19 cellular contexts compared by ENCODE assay signal in genomic region chr13:39957868-39958676, GRCh38.
DNase-seq lines count a peak whose midpoint lies in the region; ATAC-seq and TF ChIP-seq lines count a peak whose summit lies in the region.
"Had no signal": no experiment of that assay in that cellular context is flagged by ENCODE, and none has a peak within 500 bp of the region (broad histone marks: within the 10 kb centered on the region; RNA-seq: fewer than 3 reads in every experiment).

No MANE protein-coding gene starts in this region.

- intact Hi-C loops in activated CD8-positive, alpha-beta T cell treated with anti-CD3 and anti-CD28 coated beads for 36 hours (cut with micrococcal nuclease), result loop anchor here (5.0 kb wide), 1 partner anchor 69 kb away; no protein-coding TSS in a partner anchor
- intact Hi-C loops in right lobe of liver (cut with DNase I) (no loop called here), thyroid gland (cut with DNase I) (no loop called here)

- H3K9me3 ChIP-seq in CD4-positive, CD25-positive, alpha-beta regulatory T cell (ENCODE audit: control insufficient read depth in 2 of 2, low read length in 2 of 2), result no peaks in the 10 kb centered on the region
- H3K9me3 ChIP-seq in DND-41 (ENCODE audit: insufficient read depth, low read length, severe bottlenecking) (no peaks in the 10 kb centered on the region), right lobe of liver (no peaks in the 10 kb centered on the region), mesenchymal stem cell (ENCODE audit: control insufficient read depth, low read length) (no peaks in the 10 kb centered on the region), thyroid gland (no peaks in the 10 kb centered on the region)
- H3K9me3 ChIP-seq: BE2C, heart right ventricle, mucosa of descending colon, ovary had no signal

- H3K4ac ChIP-seq in mesenchymal stem cell (ENCODE audit: low read depth in 1 of 2, low read length in 2 of 2), result no peak overlapping the region

- no peak overlapping the region for H3K18ac ChIP-seq in mesenchymal stem cell (ENCODE audit: low read depth in 1 of 2, low read length in 2 of 2)

- no peak overlapping the region for H2BK15ac ChIP-seq in mesenchymal stem cell (ENCODE audit: low read depth, poor library complexity, severe bottlenecking)

- H4K91ac ChIP-seq in mesenchymal stem cell (ENCODE audit: low read length), result no peak overlapping the region

- WGBS in right lobe of liver (ENCODE audit: insufficient coverage, low coverage, low lambda C conversion rate, missing lambda C conversion rate), result 48% methylated on average over 5 of the region's 5 CpGs
- 90% methylated on average over 2 of the region's 5 CpGs for WGBS in mesenchymal stem cell
- WGBS in thyroid gland, 2 donors, result 83 to 85% methylated on average over 5 of the region's 5 CpGs

- H3K27ac ChIP-seq in CD4-positive, CD25-positive, alpha-beta regulatory T cell (ENCODE audit: insufficient read depth, low read length, poor library complexity, severe bottlenecking), result peak overlapping the region; percentile 63
- H3K27ac ChIP-seq in DND-41 (ENCODE audit: low read length) (no peak overlapping the region), right lobe of liver (no peak overlapping the region), mesenchymal stem cell (ENCODE audit: low read length, poor library complexity, severe bottlenecking) (no peak overlapping the region), thyroid gland (no peak overlapping the region)
- H3K27ac ChIP-seq: cardiac muscle cell, heart right ventricle, ovary had no signal

- no peaks in the 10 kb centered on the region for H3K27me3 ChIP-seq in CD4-positive, CD25-positive, alpha-beta regulatory T cell (ENCODE audit: control insufficient read depth, insufficient read depth, low read length)
- H3K27me3 ChIP-seq in DND-41 (ENCODE audit: insufficient read depth, low read length, poor library complexity) (no peaks in the 10 kb centered on the region), right lobe of liver (no peaks in the 10 kb centered on the region), mesenchymal stem cell (ENCODE audit: control insufficient read depth in 1 of 2, insufficient read depth in 1 of 2, low read length in 2 of 2) (no peaks in the 10 kb centered on the region), thyroid gland (no peaks in the 10 kb centered on the region)
- H3K27me3 ChIP-seq: BE2C, cardiac muscle cell, heart right ventricle, ovary had no signal

- POLR2A ChIA-PET in activated CD8-positive, alpha-beta T cell treated with anti-CD3 and anti-CD28 coated beads for 36 hours (lab: Charles Lee), result no interaction called here
- POLR2A ChIA-PET in WTC11 (lab: Charles Lee), result no interaction called here

- no peak overlapping the region for H3K14ac ChIP-seq in mesenchymal stem cell (ENCODE audit: low read length in 2 of 2)

- no peaks in the 10 kb centered on the region for H3K27me3 Mint-ChIP-seq in CD4-positive, CD25-positive, alpha-beta regulatory T cell
- no peaks in the 10 kb centered on the region for H3K27me3 Mint-ChIP-seq in activated CD8-positive, alpha-beta T cell treated with anti-CD3 and anti-CD28 coated beads for 36 hours
- H3K27me3 Mint-ChIP-seq in WTC11 (ENCODE audit: low read depth), result no peaks in the 10 kb centered on the region
- H3K27me3 Mint-ChIP-seq: type B pancreatic cell had no signal

- peak; percentile 39 to 42 for ATAC-seq in CD4-positive, CD25-positive, alpha-beta regulatory T cell (ENCODE audit: low read depth in 2 of 2)
- ATAC-seq in DND-41 (ENCODE audit: insufficient read depth, low read depth) (peak; percentile 35; the same call in 1 of the 3 replicates), right lobe of liver (peak; percentile 46 to 74 (median 67)), WTC11 (no peak), GM21360 (IDR thresholded peaks at IDR 0.05; ENCODE audit: unreplicated experiment) (no peak)
- ATAC-seq in activated CD8-positive, alpha-beta T cell treated with anti-CD3 and anti-CD28 coated beads for 36 hours, result no peak
- ATAC-seq: heart right ventricle, mucosa of descending colon had no signal

- peaks cover 33 to 59% (median 43%) of the 10 kb centered on the region in 4 donors for H3K4me1 Mint-ChIP-seq in CD4-positive, CD25-positive, alpha-beta regulatory T cell
- H3K4me1 Mint-ChIP-seq in activated CD8-positive, alpha-beta T cell treated with anti-CD3 and anti-CD28 coated beads for 36 hours (ENCODE audit: low read depth), result peaks cover 47% of the 10 kb centered on the region
- peaks cover 8% of the 10 kb centered on the region for H3K4me1 Mint-ChIP-seq in WTC11

- H3K36me3 Mint-ChIP-seq in CD4-positive, CD25-positive, alpha-beta regulatory T cell, result no peaks in the 10 kb centered on the region
- no peaks in the 10 kb centered on the region for H3K36me3 Mint-ChIP-seq in activated CD8-positive, alpha-beta T cell treated with anti-CD3 and anti-CD28 coated beads for 36 hours (ENCODE audit: low read depth)
- H3K36me3 Mint-ChIP-seq in WTC11, result no peaks in the 10 kb centered on the region
- H3K36me3 Mint-ChIP-seq: type B pancreatic cell had no signal

- H4K8ac ChIP-seq in mesenchymal stem cell (ENCODE audit: low read length), result no peak overlapping the region

- H3K9ac ChIP-seq in DND-41 (ENCODE audit: low read depth, low read length) (no peak overlapping the region), mesenchymal stem cell (ENCODE audit: low read length) (no peak overlapping the region)

- H3K27ac Mint-ChIP-seq in CD4-positive, CD25-positive, alpha-beta regulatory T cell, result peak overlapping the region; percentile 94 to 95 (median 95)
- peak overlapping the region; percentile 73 for H3K27ac Mint-ChIP-seq in activated CD8-positive, alpha-beta T cell treated with anti-CD3 and anti-CD28 coated beads for 36 hours
- H3K27ac Mint-ChIP-seq in WTC11, result no peak overlapping the region
- H3K27ac Mint-ChIP-seq: type B pancreatic cell had no signal

- peak overlapping the region; percentile 96 for H3K4me3 ChIP-seq in CD4-positive, CD25-positive, alpha-beta regulatory T cell (ENCODE audit: low read depth, low read length)
- H3K4me3 ChIP-seq in DND-41 (ENCODE audit: low read depth in 1 of 2, low read length in 2 of 2) (peak overlapping the region in 1 of 2 experiments; percentile 20; a peak in 1 of 4 replicates), right lobe of liver (peak overlapping the region; percentile 21 to 46 (median 25)), mesenchymal stem cell (ENCODE audit: insufficient read depth in 1 of 2, low read depth in 1 of 2, low read length in 2 of 2) (no peak overlapping the region), thyroid gland (replicated peaks in 1 of 3) (no peak overlapping the region)
- H3K4me3 ChIP-seq: cardiac muscle cell, heart right ventricle, mucosa of descending colon, ovary had no signal

- no peak overlapping the region for H2BK5ac ChIP-seq in mesenchymal stem cell (ENCODE audit: low read depth, low read length, poor library complexity, severe bottlenecking)

- no peak overlapping the region for H2AFZ ChIP-seq in DND-41 (ENCODE audit: low read depth, low read length)
- no peak overlapping the region for H2AFZ ChIP-seq in mesenchymal stem cell (ENCODE audit: low read depth, low read length)

- H2BK12ac ChIP-seq in mesenchymal stem cell (ENCODE audit: low read length in 2 of 2), result no peak overlapping the region

- H2BK120ac ChIP-seq in mesenchymal stem cell (ENCODE audit: low read depth, low read length), result no peak overlapping the region

- no peaks in the 10 kb centered on the region for H3K36me3 ChIP-seq in CD4-positive, CD25-positive, alpha-beta regulatory T cell (ENCODE audit: control insufficient read depth, insufficient read depth, low read length)
- no peaks in the 10 kb centered on the region for H3K36me3 ChIP-seq in DND-41 (ENCODE audit: insufficient read depth, low read length)
- H3K36me3 ChIP-seq in right lobe of liver, result no peaks in the 10 kb centered on the region
- H3K36me3 ChIP-seq in mesenchymal stem cell (ENCODE audit: control insufficient read depth in 1 of 2, insufficient read depth in 2 of 2, low read depth in 1 of 2, low read length in 2 of 2), result no peaks in the 10 kb centered on the region
- no peaks in the 10 kb centered on the region for H3K36me3 ChIP-seq in thyroid gland
- H3K36me3 ChIP-seq: BE2C, cardiac muscle cell, heart right ventricle, ovary had no signal

- CTCF ChIA-PET in activated CD8-positive, alpha-beta T cell treated with anti-CD3 and anti-CD28 coated beads for 36 hours (lab: Charles Lee), result interaction anchor here (0.8 kb wide), 1 partner anchor 16 kb away, joined by 3 read pairs; no protein-coding TSS in a partner anchor
- CTCF ChIA-PET in WTC11 (lab: Charles Lee), result interaction anchor here (1.0 kb wide), 1 partner anchor 15 kb away, joined by 3 read pairs; no protein-coding TSS in a partner anchor

- TF ChIP-seq POLR2A in right lobe of liver (IDR thresholded peaks at IDR 0.05), result no peak
- TF ChIP-seq POLR2A in thyroid gland (IDR thresholded peaks at IDR 0.05), result no peak

- H4K20me1 ChIP-seq in DND-41 (ENCODE audit: insufficient read depth, low read length), result no peaks in the 10 kb centered on the region

- TF ChIP-seq CTCF in DND-41 (IDR thresholded peaks at IDR 0.05; ENCODE audit: borderline replicate concordance, extremely low read depth, low read length, poor library complexity, severe bottlenecking) (no peak), right lobe of liver (IDR thresholded peaks at IDR 0.05) (no peak), WTC11 (IDR thresholded peaks at IDR 0.05) (no peak), thyroid gland (IDR thresholded peaks at IDR 0.05) (no peak)
- TF ChIP-seq CTCF in activated CD8-positive, alpha-beta T cell treated with anti-CD3 and anti-CD28 coated beads for 36 hours (IDR thresholded peaks at IDR 0.05), result no peak

- H3K4me2 ChIP-seq in DND-41 (ENCODE audit: insufficient read depth, low read length) (peak overlapping the region; percentile 46; the same call in 1 of the 2 replicates), mesenchymal stem cell (ENCODE audit: low read length, poor library complexity, severe bottlenecking) (no peak overlapping the region)

- H3K79me1 ChIP-seq in mesenchymal stem cell (replicated peaks; ENCODE audit: low read length, poor library complexity, severe bottlenecking), result no peaks in the 10 kb centered on the region

- H3K9me3 Mint-ChIP-seq in CD4-positive, CD25-positive, alpha-beta regulatory T cell, result no peaks in the 10 kb centered on the region
- peaks cover 1% of the 10 kb centered on the region for H3K9me3 Mint-ChIP-seq in activated CD8-positive, alpha-beta T cell treated with anti-CD3 and anti-CD28 coated beads for 36 hours
- peaks cover 6% of the 10 kb centered on the region for H3K9me3 Mint-ChIP-seq in WTC11
- H3K9me3 Mint-ChIP-seq: type B pancreatic cell had no signal

- peak in 2 of 3 donors; percentile 40 to 72 for DNase-seq in CD4-positive, CD25-positive, alpha-beta regulatory T cell
- DNase-seq in DND-41, result no peak
- no peak for DNase-seq in activated CD8-positive, alpha-beta T cell treated with anti-CD3 and anti-CD28 coated beads for 36 hours
- DNase-seq in right lobe of liver, result no peak
- DNase-seq in WTC11 (ENCODE audit: low spot score), result no peak
- DNase-seq in mesenchymal stem cell, result no peak
- no peak for DNase-seq in thyroid gland
- DNase-seq: BE2C; effector CD8-positive, alpha-beta T cell; HCEC 1CT; heart right ventricle; kidney glomerular epithelial cell; mucosa of descending colon; NCI-H1436; ovary; stimulated activated CD4-positive, alpha-beta T cell treated with anti-CD3 and anti-CD28 coated beads, Interleukin-4, amount 100 ng/mL, for 24 hours had no signal

- no peak overlapping the region for H3K23ac ChIP-seq in mesenchymal stem cell (ENCODE audit: low read length in 2 of 2)

- no peaks in the 10 kb centered on the region for H3K79me2 ChIP-seq in DND-41 (ENCODE audit: insufficient read depth, low read length)

- peaks cover 18% of the 10 kb centered on the region for H3K4me1 ChIP-seq in CD4-positive, CD25-positive, alpha-beta regulatory T cell (ENCODE audit: control insufficient read depth, insufficient read depth, low read length, poor library complexity, severe bottlenecking)
- H3K4me1 ChIP-seq in DND-41 (ENCODE audit: insufficient read depth, low read length) (peaks cover 2% of the 10 kb centered on the region; the same call in 1 of the 2 replicates), right lobe of liver (no peaks in the 10 kb centered on the region), mesenchymal stem cell (ENCODE audit: control insufficient read depth, insufficient read depth, low read depth, low read length) (no peaks in the 10 kb centered on the region), thyroid gland (no peaks in the 10 kb centered on the region)
- H3K4me1 ChIP-seq: BE2C had no signal

- H3K4me3 Mint-ChIP-seq in CD4-positive, CD25-positive, alpha-beta regulatory T cell, result peak overlapping the region; percentile 84 to 88 (median 88)
- H3K4me3 Mint-ChIP-seq in activated CD8-positive, alpha-beta T cell treated with anti-CD3 and anti-CD28 coated beads for 36 hours, result peak overlapping the region; percentile 52
- H3K4me3 Mint-ChIP-seq in WTC11, result no peak overlapping the region
- H3K4me3 Mint-ChIP-seq: type B pancreatic cell had no signal

- H2AK5ac ChIP-seq in mesenchymal stem cell (ENCODE audit: low read length, severe bottlenecking), result no peak overlapping the region

Comparison
In these comparisons a context has a peak if more than half of its experiments do, and no peak if none do; other contexts are left out.
1. ATAC-seq: peak in CD4-positive, CD25-positive, alpha-beta regulatory T cell (2 of 2), DND-41 (single experiment) and right lobe of liver (4 of 4); none in activated CD8-positive, alpha-beta T cell treated with anti-CD3 and anti-CD28 coated beads for 36 hours (single experiment), WTC11 (single experiment) and GM21360 (single experiment).
2. DNase-seq: peak in CD4-positive, CD25-positive, alpha-beta regulatory T cell (2 of 3); none in DND-41 (single experiment), activated CD8-positive, alpha-beta T cell treated with anti-CD3 and anti-CD28 coated beads for 36 hours (single experiment), right lobe of liver (0 of 3), WTC11 (single experiment), mesenchymal stem cell (single experiment) and thyroid gland (0 of 2).
3. H3K4me3 ChIP-seq: peak in CD4-positive, CD25-positive, alpha-beta regulatory T cell (single experiment) and right lobe of liver (3 of 3); none in mesenchymal stem cell (0 of 2) and thyroid gland (0 of 3).